In genomic region chr6:124660185-124660584, GRCh38 we compare ENCODE assay signal across 13 cellular contexts.
DNase-seq lines count a peak whose midpoint lies in the region; ATAC-seq and TF ChIP-seq lines count a peak whose summit lies in the region.
"Had no signal": no experiment of that assay in that cellular context is flagged by ENCODE, and none has a peak within 500 bp of the region (broad histone marks: within the 10 kb centered on the region; RNA-seq: fewer than 3 reads in every experiment).

No MANE protein-coding gene starts in this region.

- no peak overlapping the region for H2BK15ac ChIP-seq in IMR-90 (ENCODE audit: low read depth, low read length)

- H3K4ac ChIP-seq in IMR-90 (ENCODE audit: low read depth, low read length), result no peak overlapping the region

- dilution Hi-C loops in IMR-90 (cut with HindIII; ENCODE audit: low sequenced_read_pairs, unreplicated experiment), result no loop called here

- peaks cover 12% of the 10 kb centered on the region for H3K4me1 Mint-ChIP-seq in endodermal cell
- H3K4me1 Mint-ChIP-seq in activated T-cell treated with anti-CD3 and anti-CD28 coated beads, Interleukin-2, amount 50 U/mL, for 24 hours (ENCODE audit: low read depth), result no peaks in the 10 kb centered on the region
- H3K4me1 Mint-ChIP-seq in effector memory CD8-positive, alpha-beta T cell (ENCODE audit: low read depth in 2 of 2), result no peaks in the 10 kb centered on the region

- no peaks in the 10 kb centered on the region for H4K20me1 ChIP-seq in IMR-90 (ENCODE audit: insufficient read depth, low read length)

- peak overlapping the region; percentile 78 for H3K27ac ChIP-seq in HUES48 (ENCODE audit: low read depth, low read length)
- no peak overlapping the region for H3K27ac ChIP-seq in IMR-90 (ENCODE audit: insufficient read depth, low read length)
- H3K27ac ChIP-seq in Panc1 (ENCODE audit: low read length), result peak overlapping the region; percentile 64; the same call in 1 of the 2 replicates
- H3K27ac ChIP-seq in endodermal cell (ENCODE audit: low read depth, low read length), result peak overlapping the region; percentile 93
- H3K27ac ChIP-seq: C4-2B, HL-60 had no signal

- no peaks in the 10 kb centered on the region for H3K36me3 ChIP-seq in HUES48 (ENCODE audit: control insufficient read depth, insufficient read depth, low read length)
- no peaks in the 10 kb centered on the region for H3K36me3 ChIP-seq in IMR-90 (ENCODE audit: control insufficient read depth, insufficient read depth, low read length)
- no peaks in the 10 kb centered on the region for H3K36me3 ChIP-seq in Panc1 (ENCODE audit: control insufficient read depth, insufficient read depth, low read length)
- no peaks in the 10 kb centered on the region for H3K36me3 ChIP-seq in endodermal cell (ENCODE audit: control insufficient read depth, insufficient read depth, low read length)

- TF ChIP-seq POLR2A in IMR-90 (IDR thresholded peaks at IDR 0.05; ENCODE audit: low read depth, low read length), result no peak

- H4K5ac ChIP-seq in IMR-90 (ENCODE audit: low read depth, low read length), result no peak overlapping the region

- H3K4me1 ChIP-seq in HUES48 (ENCODE audit: control insufficient read depth, insufficient read depth, low read length), result peaks cover 18% of the 10 kb centered on the region
- H3K4me1 ChIP-seq in IMR-90 (ENCODE audit: control insufficient read depth, insufficient read depth, low read length), result no peaks in the 10 kb centered on the region
- H3K4me1 ChIP-seq in Panc1 (ENCODE audit: control insufficient read depth, insufficient read depth, low read length), result peaks cover 11% of the 10 kb centered on the region
- H3K4me1 ChIP-seq in endodermal cell (ENCODE audit: control insufficient read depth, insufficient read depth, low read length), result peaks cover 6% of the 10 kb centered on the region
- H3K4me1 ChIP-seq: Caco-2 had no signal

- H3K9ac ChIP-seq in HUES48 (ENCODE audit: low read depth, low read length) (no peak overlapping the region), IMR-90 (ENCODE audit: low read depth, low read length) (no peak overlapping the region), endodermal cell (ENCODE audit: extremely low read depth, low read length, poor library complexity, severe bottlenecking) (no peak overlapping the region)

- no peak overlapping the region for H2BK5ac ChIP-seq in IMR-90 (ENCODE audit: low read depth, low read length, poor library complexity, severe bottlenecking)

- no peak overlapping the region for H3K27ac Mint-ChIP-seq in endodermal cell
- no peak overlapping the region for H3K27ac Mint-ChIP-seq in activated T-cell treated with anti-CD3 and anti-CD28 coated beads, Interleukin-2, amount 50 U/mL, for 24 hours
- H3K27ac Mint-ChIP-seq in effector memory CD8-positive, alpha-beta T cell, result no peak overlapping the region
- H3K27ac Mint-ChIP-seq: CD4-positive, alpha-beta T cell had no signal

- H2AFZ ChIP-seq in IMR-90 (replicated peaks; ENCODE audit: low read length, poor library complexity), result no peak overlapping the region

- no peaks in the 10 kb centered on the region for H3K36me3 Mint-ChIP-seq in endodermal cell (ENCODE audit: low read depth)
- no peaks in the 10 kb centered on the region for H3K36me3 Mint-ChIP-seq in activated T-cell treated with anti-CD3 and anti-CD28 coated beads, Interleukin-2, amount 50 U/mL, for 24 hours (ENCODE audit: low read depth)
- no peaks in the 10 kb centered on the region for H3K36me3 Mint-ChIP-seq in effector memory CD8-positive, alpha-beta T cell (ENCODE audit: insufficient read depth)

- ATAC-seq in IMR-90 (ENCODE audit: low read depth) (no peak), Panc1 (no peak), HG03460 (IDR thresholded peaks at IDR 0.05; ENCODE audit: unreplicated experiment) (no peak)
- ATAC-seq in effector memory CD8-positive, alpha-beta T cell (replicated peaks), result no peak

- no peak overlapping the region for H3K4me3 Mint-ChIP-seq in endodermal cell
- no peak overlapping the region for H3K4me3 Mint-ChIP-seq in activated T-cell treated with anti-CD3 and anti-CD28 coated beads, Interleukin-2, amount 50 U/mL, for 24 hours
- H3K4me3 Mint-ChIP-seq in effector memory CD8-positive, alpha-beta T cell, result no peak overlapping the region
- H3K4me3 Mint-ChIP-seq: CD4-positive, alpha-beta T cell had no signal

- intact Hi-C loops in IMR-90 (cut with micrococcal nuclease), result no loop called here
- intact Hi-C loops in Panc1 (cut with micrococcal nuclease; ENCODE audit: unreplicated experiment), result no loop called here

- H3K56ac ChIP-seq in IMR-90 (ENCODE audit: extremely low read depth, insufficient read depth, low read length), result no peak overlapping the region

- no peak overlapping the region for H4K8ac ChIP-seq in IMR-90 (ENCODE audit: low read depth in 2 of 2, low read length in 2 of 2)

- H3K27me3 ChIP-seq in HUES48 (ENCODE audit: control insufficient read depth, insufficient read depth, low read length), result no peaks in the 10 kb centered on the region
- no peaks in the 10 kb centered on the region for H3K27me3 ChIP-seq in IMR-90 (ENCODE audit: control insufficient read depth, insufficient read depth, low read length)
- no peaks in the 10 kb centered on the region for H3K27me3 ChIP-seq in Panc1 (ENCODE audit: control insufficient read depth, insufficient read depth, low read length)
- H3K27me3 ChIP-seq in endodermal cell (ENCODE audit: control insufficient read depth, insufficient read depth, low read length, poor library complexity, severe bottlenecking), result no peaks in the 10 kb centered on the region

- CTCF ChIA-PET in IMR-90 (lab: Yijun Ruan, JAX), result no interaction called here
- CTCF ChIA-PET in Panc1 (lab: Charles Lee), result no interaction called here

- H3K4me2 ChIP-seq in IMR-90 (ENCODE audit: low read depth, low read length), result no peak overlapping the region

- no peak for DNase-seq in IMR-90
- no peak for DNase-seq in Panc1 (ENCODE audit: low read depth, low spot score)
- DNase-seq in endodermal cell, result no peak
- no peak for DNase-seq in activated T-cell treated with anti-CD3 and anti-CD28 coated beads, Interleukin-2, amount 50 U/mL, for 24 hours
- no peak for DNase-seq in effector memory CD8-positive, alpha-beta T cell
- DNase-seq: AML-193; Caco-2; CD4-positive, alpha-beta T cell; HCEC 1CT had no signal

- H2AK9ac ChIP-seq in IMR-90 (replicated peaks; ENCODE audit: low read depth, low read length, poor library complexity), result no peak overlapping the region

- no peaks in the 10 kb centered on the region for H3K9me3 ChIP-seq in HUES48 (ENCODE audit: control insufficient read depth, insufficient read depth, low read length)
- H3K9me3 ChIP-seq in IMR-90 (ENCODE audit: control insufficient read depth, insufficient read depth, low read length), result no peaks in the 10 kb centered on the region
- 0 out of 2 replicates have a peak, but pooled peaks cover 3% of the 10 kb centered on the region for H3K9me3 ChIP-seq in Panc1 (ENCODE audit: control insufficient read depth, insufficient read depth, low read depth, low read length)
- H3K9me3 ChIP-seq in endodermal cell (ENCODE audit: control insufficient read depth, low read length), result no peaks in the 10 kb centered on the region
- H3K9me3 ChIP-seq: Caco-2 had no signal

- BruUV-seq in IMR-90 (replicated peaks; lab: Mats Ljungman, UMichigan) (no TSS peak), Panc1 (replicated peaks; lab: Mats Ljungman, UMichigan) (no TSS peak)

- no peak overlapping the region for H4K91ac ChIP-seq in IMR-90 (ENCODE audit: insufficient read depth, low read depth, low read length)

- POLR2A ChIA-PET in IMR-90 (lab: Charles Lee; ENCODE audit: unreplicated experiment) (no interaction called here), Panc1 (lab: Charles Lee) (no interaction called here)

- no peak for TF ChIP-seq RAD21 in IMR-90 (IDR thresholded peaks at IDR 0.05; ENCODE audit: low read length)

- no peaks in the 10 kb centered on the region for H3K27me3 Mint-ChIP-seq in endodermal cell (ENCODE audit: insufficient read depth)
- H3K27me3 Mint-ChIP-seq in activated T-cell treated with anti-CD3 and anti-CD28 coated beads, Interleukin-2, amount 50 U/mL, for 24 hours, result no peaks in the 10 kb centered on the region
- no peaks in the 10 kb centered on the region for H3K27me3 Mint-ChIP-seq in effector memory CD8-positive, alpha-beta T cell
- H3K27me3 Mint-ChIP-seq: CD4-positive, alpha-beta T cell had no signal

- H2BK120ac ChIP-seq in IMR-90 (ENCODE audit: low read depth, low read length), result no peak overlapping the region

- no peaks in the 10 kb centered on the region for H3K79me1 ChIP-seq in IMR-90 (ENCODE audit: low read depth in 1 of 2, low read length in 2 of 2)

- no peak overlapping the region for H2AK5ac ChIP-seq in IMR-90 (ENCODE audit: low read depth, low read length)

- H3K9me3 Mint-ChIP-seq in endodermal cell, result peaks cover 1% of the 10 kb centered on the region
- H3K9me3 Mint-ChIP-seq in activated T-cell treated with anti-CD3 and anti-CD28 coated beads, Interleukin-2, amount 50 U/mL, for 24 hours, result no peaks in the 10 kb centered on the region
- H3K9me3 Mint-ChIP-seq in effector memory CD8-positive, alpha-beta T cell, result peaks cover 0 to 3% of the 10 kb centered on the region in 2 donors
- H3K9me3 Mint-ChIP-seq: CD4-positive, alpha-beta T cell had no signal

- H3K4me3 ChIP-seq in HUES48 (ENCODE audit: low read depth, low read length) (no peak overlapping the region), IMR-90 (ENCODE audit: insufficient read depth, low read depth, low read length) (no peak overlapping the region), Panc1 (ENCODE audit: low read depth in 2 of 2, low read length in 2 of 2) (no peak overlapping the region), endodermal cell (ENCODE audit: low read length) (no peak overlapping the region)

- H3K14ac ChIP-seq in IMR-90 (replicated peaks; ENCODE audit: low read depth, low read length), result no peak overlapping the region

- no peak for TF ChIP-seq CTCF in IMR-90 (conservative IDR thresholded peaks at IDR 0.05; ENCODE audit: low read depth, low read length)
- no peak for TF ChIP-seq CTCF in Panc1 (IDR thresholded peaks at IDR 0.05)
- TF ChIP-seq CTCF in endodermal cell (conservative IDR thresholded peaks at IDR 0.05), result no peak

- in situ Hi-C loops in IMR-90 (cut with MboI; ENCODE audit: low sequenced_read_pairs) (no loop called here), Panc1 (cut with HindIII; ENCODE audit: low pct_unique_long_range_greater_than_20kb, low sequenced_read_pairs) (no loop called here)

- WGBS in IMR-90 (ENCODE audit: extremely low coverage in 2 of 2, insufficient read length in 1 of 2), 2 experiments, result no CpG with 5 or more reads among the region's 2 CpGs
- WGBS in endodermal cell (ENCODE audit: insufficient coverage in 1 of 2, insufficient read length in 1 of 2), 2 experiments, result 80 to 94% methylated on average over 1 to 2 of the region's 2 CpGs

- H3K23ac ChIP-seq in IMR-90 (ENCODE audit: low read depth, low read length), result no peak overlapping the region

- no peak overlapping the region for H2BK20ac ChIP-seq in IMR-90 (ENCODE audit: low read depth, low read length)

- H3K9me1 ChIP-seq in IMR-90 (ENCODE audit: insufficient read depth, low read length), result no peaks in the 10 kb centered on the region

- no peak overlapping the region for H3K18ac ChIP-seq in IMR-90 (ENCODE audit: low read depth, low read length)

TF ChIP-seq in IMR-90, 13 proteins besides CTCF, POLR2A, EP300 and RAD21:
- TF ChIP-seq MAFK (IDR thresholded peaks at IDR 0.05; ENCODE audit: low read depth, low read length) (peak; percentile 56; the same call in 1 of the 2 replicates), FOS (IDR thresholded peaks at IDR 0.05; ENCODE audit: low read depth, low read length) (no peak)
